ENCODE assay signal across 8 cellular contexts in genomic region chr5:43191740-43192557, GRCh38. TPM values are rescaled to one million over a fixed set of nuclear protein-coding genes. Genes with fewer than 3 reads are reported as not detected.
A peak's percentile ranks its signal among the peaks of the same experiment; 100 is the strongest.
DNase-seq lines count a peak whose midpoint lies in the region; ATAC-seq and TF ChIP-seq lines count a peak whose summit lies in the region.

TSS of gene NIM1K (plus strand) at chr5:43192225. CDS start at chr5:43245776, 53,551 bp downstream.

- DNase-seq in AG20443 (ENCODE audit: low spot score) (peak; percentile 68), RWPE1 (ENCODE audit: low spot score) (no peak), adipocyte (ENCODE audit: low read depth) (peak; percentile 66), left ventricle myocardium inferior (peak; percentile 68), trophoblast cell (peak in 1 of 2 donors; percentile 58), NCI-H226 (no peak)

- no peak within 1 kb of the TSS for H4K8ac ChIP-seq in trophoblast cell (ENCODE audit: low read depth, low read length)

- TF ChIP-seq CTCF in RWPE1 (conservative IDR thresholded peaks at IDR 0.05; ENCODE audit: low read depth) (no peak), left ventricle myocardium inferior (IDR thresholded peaks at IDR 0.05; ENCODE audit: borderline replicate concordance) (no peak)

- POLR2A ChIA-PET in RWPE1 (lab: Yijun Ruan, JAX; ENCODE audit: low non-redundant PET) = no interaction called here

- H3K4me2 ChIP-seq in trophoblast cell (ENCODE audit: low read length) = peak within 1 kb of the TSS; percentile 94

- H3K23ac ChIP-seq in trophoblast cell (ENCODE audit: low read length) = peak within 1 kb of the TSS; percentile 87

- H2AFZ ChIP-seq in trophoblast cell (ENCODE audit: insufficient read depth, low read length, poor library complexity) = peak within 1 kb of the TSS; percentile 1

- no peak within 1 kb of the TSS for H2BK120ac ChIP-seq in trophoblast cell (ENCODE audit: insufficient read depth, low read length, poor library complexity)

- H3K27ac ChIP-seq in RWPE1 (peak within 1 kb of the TSS; percentile 49), left ventricle myocardium inferior (replicated peaks) (peak within 1 kb of the TSS; percentile 12), trophoblast cell (ENCODE audit: low read depth, low read length) (no peak within 1 kb of the TSS)

- H3K9ac ChIP-seq in adipocyte (ENCODE audit: low read length) (peak within 1 kb of the TSS; percentile 32), trophoblast cell (ENCODE audit: low read length) (no peak within 1 kb of the TSS)

- H2BK5ac ChIP-seq in trophoblast cell (ENCODE audit: low read depth, low read length, poor library complexity) = no peak within 1 kb of the TSS

- peak; percentile 82 for ATAC-seq in GM19025 (IDR thresholded peaks at IDR 0.05; ENCODE audit: low read depth, unreplicated experiment)
- ATAC-seq in HG03159 (IDR thresholded peaks at IDR 0.05; ENCODE audit: unreplicated experiment) = peak; percentile 65

- CTCF ChIA-PET in RWPE1 (lab: Yijun Ruan, JAX) = no interaction called here

- no peak within 1 kb of the TSS for H4K12ac ChIP-seq in trophoblast cell (ENCODE audit: low read depth, low read length)

- H3K18ac ChIP-seq in trophoblast cell (ENCODE audit: low read length) = no peak within 1 kb of the TSS

- H3K79me2 ChIP-seq in trophoblast cell (ENCODE audit: control insufficient read depth, insufficient read depth, low read length, poor library complexity) = no peaks in the 10 kb centered on the region

- H3K36me3 ChIP-seq in adipocyte (ENCODE audit: control insufficient read depth, insufficient read depth, low read length, severe bottlenecking) (no peaks in the 10 kb centered on the region), left ventricle myocardium inferior (no peaks in the 10 kb centered on the region), trophoblast cell (ENCODE audit: control insufficient read depth in 1 of 2, insufficient read depth in 2 of 2, low read length in 2 of 2) (no peaks in the 10 kb centered on the region)

- no peak within 1 kb of the TSS for H4K91ac ChIP-seq in trophoblast cell (ENCODE audit: low read depth, low read length)

- no CpG with 5 or more reads among the region's 64 CpGs for WGBS in trophoblast cell (ENCODE audit: extremely low coverage, insufficient coverage, insufficient read length)

- H3K4me3 ChIP-seq in adipocyte (ENCODE audit: low read length) = peak within 1 kb of the TSS; percentile 80
- H3K4me3 ChIP-seq in left ventricle myocardium inferior = peak within 1 kb of the TSS; percentile 76
- peak within 1 kb of the TSS; percentile 67 for H3K4me3 ChIP-seq in trophoblast cell (ENCODE audit: low read depth, low read length)

- H3K4me1 ChIP-seq in adipocyte (ENCODE audit: control insufficient read depth, insufficient read depth, low read length) = peaks cover 23% of the 10 kb centered on the region
- H3K4me1 ChIP-seq in left ventricle myocardium inferior = peaks cover 24% of the 10 kb centered on the region
- peaks cover 6 to 12% of the 10 kb centered on the region in 2 experiments for H3K4me1 ChIP-seq in trophoblast cell (ENCODE audit: control insufficient read depth in 1 of 2, insufficient read depth in 2 of 2, low read length in 2 of 2)

- no peak within 1 kb of the TSS for H3K4ac ChIP-seq in trophoblast cell (ENCODE audit: low read depth, low read length)

- H3K9me3 ChIP-seq in adipocyte (ENCODE audit: control insufficient read depth, low read length) = no peaks in the 10 kb centered on the region
- no peaks in the 10 kb centered on the region for H3K9me3 ChIP-seq in left ventricle myocardium inferior (replicated peaks)
- peaks cover 4% of the 10 kb centered on the region for H3K9me3 ChIP-seq in trophoblast cell (ENCODE audit: insufficient read depth, low read depth, low read length)

- intact Hi-C loops in left ventricle myocardium inferior (cut with micrococcal nuclease) = no loop called here

- H3K14ac ChIP-seq in trophoblast cell (ENCODE audit: low read length) = no peak within 1 kb of the TSS

- H3K27me3 ChIP-seq in adipocyte (replicated peaks; ENCODE audit: control insufficient read depth, insufficient read depth, low read length) = no peaks in the 10 kb centered on the region
- H3K27me3 ChIP-seq in left ventricle myocardium inferior (ENCODE audit: low read depth) = peaks cover 14% of the 10 kb centered on the region
- peaks cover 22% of the 10 kb centered on the region for H3K27me3 ChIP-seq in trophoblast cell (ENCODE audit: insufficient read depth, low read length)

- no peak within 1 kb of the TSS for H2AK5ac ChIP-seq in trophoblast cell (ENCODE audit: low read length)

- no peaks in the 10 kb centered on the region for H3K79me1 ChIP-seq in trophoblast cell (ENCODE audit: low read length)

- H2BK12ac ChIP-seq in trophoblast cell (ENCODE audit: low read length) = no peak within 1 kb of the TSS

RNA-seq across cellular contexts. Expression of gene NIM1K, which starts in this region (rescaled TPM):
- 0.25 TPM for total RNA-seq in left ventricle myocardium inferior
- polyA plus RNA-seq in trophoblast cell (2013) = 0.11 TPM in 2 replicates

Comparison
In these comparisons a context has a peak if more than half of its experiments do, and no peak if none do; other contexts are left out.
1. Peak in DNase-seq, H3K4me3 ChIP-seq and H3K27ac ChIP-seq in left ventricle myocardium inferior; RNA of the gene not detected or under 1 TPM.
2. DNase-seq: peak in AG20443 (single experiment) and adipocyte (single experiment); none in RWPE1 (single experiment) and NCI-H226 (single experiment).
3. Peak in every context shown above with its lines, with median percentiles within 50 percentile points of each other: H3K4me3 ChIP-seq.